Comparison of ENCODE assay signal across 8 cellular contexts in the genomic region with DNA sequence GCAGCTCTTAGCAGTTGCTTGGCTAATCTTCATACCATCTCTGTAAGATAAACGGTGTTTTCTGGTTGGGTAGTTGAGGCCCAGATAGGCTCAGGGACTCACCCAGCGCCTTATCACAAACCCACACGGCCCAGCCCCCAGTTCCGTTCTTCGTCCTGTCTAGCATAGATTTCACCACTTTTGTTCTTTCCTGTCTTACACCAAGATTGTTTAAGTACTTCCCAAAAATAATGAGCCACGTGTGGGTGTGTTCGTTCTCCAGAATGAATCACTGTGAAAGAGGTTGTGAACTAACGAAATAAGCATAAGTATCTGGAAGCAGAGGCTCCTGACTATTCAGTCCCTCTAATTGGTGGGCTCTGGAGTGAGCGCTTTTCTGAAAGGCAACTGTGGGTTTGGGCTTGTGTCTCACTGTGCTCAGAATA. TPM values are rescaled to one million over a fixed set of nuclear protein-coding genes. Genes with fewer than 3 reads are reported as not detected.
A peak's percentile ranks its signal among the peaks of the same experiment; 100 is the strongest.
DNase-seq lines count a peak whose midpoint lies in the region; ATAC-seq and TF ChIP-seq lines count a peak whose summit lies in the region.

No MANE protein-coding gene starts in this region.

- H4K20me1 ChIP-seq in GM23248 (ENCODE audit: insufficient read depth): no peaks in the 10 kb centered on the region; the same call in 1 of the 2 replicates

- H3K27me3 ChIP-seq in GM23248 (replicated peaks; ENCODE audit: insufficient read depth): no peaks in the 10 kb centered on the region
- H3K27me3 ChIP-seq in vagina: no peaks in the 10 kb centered on the region

- TF ChIP-seq POLR2A in vagina (IDR thresholded peaks at IDR 0.05): no peak

- H3K79me2 ChIP-seq in GM23248 (ENCODE audit: insufficient read depth): peaks cover 73% of the 10 kb centered on the region

- intact Hi-C loops in vagina (cut with DNase I): no loop called here

- H3K9ac ChIP-seq in GM23248: peak overlapping the region; percentile 71

- TF ChIP-seq CTCF in omental fat pad (IDR thresholded peaks at IDR 0.05) (no peak), vagina (IDR thresholded peaks at IDR 0.05) (no peak)

- DNase-seq in GM23248: peak; percentile 88
- DNase-seq in activated CD4-positive, alpha-beta T cell treated with anti-CD3 and anti-CD28 coated beads, Interleukin-2, amount 50 U/mL, for 1 hour: peak; percentile 38
- DNase-seq in omental fat pad (ENCODE audit: low spot score): no peak
- no peak for DNase-seq in vagina (ENCODE audit: extremely low spot score in 2 of 2)
- DNase-seq in NCI-H526 treated with DMSO at 0.1 percent for 48 hours (lab: John Stamatoyannopoulos, UW): no peak

- 14 to 17% methylated on average over 9 of the region's 9 CpGs for WGBS in GM23248 (ENCODE audit: low coverage in 1 of 2, low lambda C conversion rate in 2 of 2, missing lambda C conversion rate in 2 of 2), 2 experiments

- H3K4me2 ChIP-seq in GM23248 (ENCODE audit: unreplicated experiment): peak overlapping the region; percentile 85

- H3K4me3 ChIP-seq in GM23248: peak overlapping the region; percentile 52
- H3K4me3 ChIP-seq in vagina: no peak overlapping the region

- H3K9me3 ChIP-seq in GM23248 (ENCODE audit: low read depth): no peaks in the 10 kb centered on the region
- H3K9me3 ChIP-seq in vagina: no peaks in the 10 kb centered on the region

- H3K27ac ChIP-seq in GM23248 (peak overlapping the region; percentile 87), vagina (peak overlapping the region; percentile 40)

- ATAC-seq in esophagus mucosa: peak; percentile 59
- peak; percentile 88 for ATAC-seq in omental fat pad (ENCODE audit: low FRiP score)
- no peak for ATAC-seq in GM21423 (IDR thresholded peaks at IDR 0.05; ENCODE audit: unreplicated experiment)
- ATAC-seq in SK-N-SH treated with all-trans-retinoic acid at 6 μM for 48 hours: no peak

- H3F3A ChIP-seq in GM23248 (ENCODE audit: insufficient read depth): peaks cover 68% of the 10 kb centered on the region

- H3K4me1 ChIP-seq in GM23248 (ENCODE audit: insufficient read depth) (peaks cover 72% of the 10 kb centered on the region), vagina (peaks cover 56% of the 10 kb centered on the region)

- no peaks in the 10 kb centered on the region for H3K9me2 ChIP-seq in GM23248 (ENCODE audit: insufficient read depth)

- no peak overlapping the region for H2AFZ ChIP-seq in GM23248

- no peaks in the 10 kb centered on the region for H3K36me3 ChIP-seq in GM23248 (ENCODE audit: low read depth)
- H3K36me3 ChIP-seq in vagina: peaks cover 0 to 14% of the 10 kb centered on the region in 2 donors

- in situ Hi-C loops in GM23248 (cut with MboI): no loop called here

TF ChIP-seq in SK-N-SH treated with all-trans-retinoic acid at 6 μM for 48 hours, 23 proteins besides CTCF, POLR2A, EP300 and RAD21:
- TF ChIP-seq, protein P1, sequence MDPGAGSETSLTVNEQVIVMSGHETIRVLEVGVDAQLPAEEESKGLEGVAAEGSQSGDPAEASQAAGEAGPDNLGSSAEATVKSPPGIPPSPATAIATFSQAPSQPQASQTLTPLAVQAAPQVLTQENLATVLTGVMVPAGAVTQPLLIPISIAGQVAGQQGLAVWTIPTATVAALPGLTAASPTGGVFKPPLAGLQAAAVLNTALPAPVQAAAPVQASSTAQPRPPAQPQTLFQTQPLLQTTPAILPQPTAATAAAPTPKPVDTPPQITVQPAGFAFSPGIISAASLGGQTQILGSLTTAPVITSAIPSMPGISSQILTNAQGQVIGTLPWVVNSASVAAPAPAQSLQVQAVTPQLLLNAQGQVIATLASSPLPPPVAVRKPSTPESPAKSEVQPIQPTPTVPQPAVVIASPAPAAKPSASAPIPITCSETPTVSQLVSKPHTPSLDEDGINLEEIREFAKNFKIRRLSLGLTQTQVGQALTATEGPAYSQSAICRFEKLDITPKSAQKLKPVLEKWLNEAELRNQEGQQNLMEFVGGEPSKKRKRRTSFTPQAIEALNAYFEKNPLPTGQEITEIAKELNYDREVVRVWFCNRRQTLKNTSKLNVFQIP (CRISPR knock-in tag; IDR thresholded peaks at IDR 0.05; ENCODE audit: borderline replicate concordance, low read depth): no peak
- no peak for TF ChIP-seq ZFP3 (CRISPR knock-in tag; IDR thresholded peaks at IDR 0.05)
- TF ChIP-seq TOX (CRISPR knock-in tag; IDR thresholded peaks at IDR 0.05; ENCODE audit: borderline replicate concordance): no peak
- no peak for TF ChIP-seq GLIS3 (CRISPR knock-in tag; IDR thresholded peaks at IDR 0.05)
- TF ChIP-seq BACH2 (CRISPR knock-in tag; IDR thresholded peaks at IDR 0.05; ENCODE audit: borderline replicate concordance): no peak
- no peak for TF ChIP-seq CSDC2 (CRISPR knock-in tag; IDR thresholded peaks at IDR 0.05)
- TF ChIP-seq RARB (CRISPR knock-in tag; IDR thresholded peaks at IDR 0.05): no peak
- TF ChIP-seq ZFP30 (CRISPR knock-in tag; IDR thresholded peaks at IDR 0.05): no peak
- TF ChIP-seq ISL1 (CRISPR knock-in tag; IDR thresholded peaks at IDR 0.05): no peak
- TF ChIP-seq ZNF70 (CRISPR knock-in tag; IDR thresholded peaks at IDR 0.05): no peak
- TF ChIP-seq, protein P2, sequence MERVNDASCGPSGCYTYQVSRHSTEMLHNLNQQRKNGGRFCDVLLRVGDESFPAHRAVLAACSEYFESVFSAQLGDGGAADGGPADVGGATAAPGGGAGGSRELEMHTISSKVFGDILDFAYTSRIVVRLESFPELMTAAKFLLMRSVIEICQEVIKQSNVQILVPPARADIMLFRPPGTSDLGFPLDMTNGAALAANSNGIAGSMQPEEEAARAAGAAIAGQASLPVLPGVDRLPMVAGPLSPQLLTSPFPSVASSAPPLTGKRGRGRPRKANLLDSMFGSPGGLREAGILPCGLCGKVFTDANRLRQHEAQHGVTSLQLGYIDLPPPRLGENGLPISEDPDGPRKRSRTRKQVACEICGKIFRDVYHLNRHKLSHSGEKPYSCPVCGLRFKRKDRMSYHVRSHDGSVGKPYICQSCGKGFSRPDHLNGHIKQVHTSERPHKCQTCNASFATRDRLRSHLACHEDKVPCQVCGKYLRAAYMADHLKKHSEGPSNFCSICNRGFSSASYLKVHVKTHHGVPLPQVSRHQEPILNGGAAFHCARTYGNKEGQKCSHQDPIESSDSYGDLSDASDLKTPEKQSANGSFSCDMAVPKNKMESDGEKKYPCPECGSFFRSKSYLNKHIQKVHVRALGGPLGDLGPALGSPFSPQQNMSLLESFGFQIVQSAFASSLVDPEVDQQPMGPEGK (CRISPR knock-in tag; IDR thresholded peaks at IDR 0.05; ENCODE audit: borderline replicate concordance): no peak
- TF ChIP-seq PPARA (CRISPR knock-in tag; IDR thresholded peaks at IDR 0.05; ENCODE audit: borderline replicate concordance): no peak
- TF ChIP-seq ZNF8 (CRISPR knock-in tag; IDR thresholded peaks at IDR 0.05): no peak
- no peak for TF ChIP-seq ARNTL (CRISPR knock-in tag; IDR thresholded peaks at IDR 0.05; ENCODE audit: borderline replicate concordance, low read depth)
- TF ChIP-seq, protein P3, sequence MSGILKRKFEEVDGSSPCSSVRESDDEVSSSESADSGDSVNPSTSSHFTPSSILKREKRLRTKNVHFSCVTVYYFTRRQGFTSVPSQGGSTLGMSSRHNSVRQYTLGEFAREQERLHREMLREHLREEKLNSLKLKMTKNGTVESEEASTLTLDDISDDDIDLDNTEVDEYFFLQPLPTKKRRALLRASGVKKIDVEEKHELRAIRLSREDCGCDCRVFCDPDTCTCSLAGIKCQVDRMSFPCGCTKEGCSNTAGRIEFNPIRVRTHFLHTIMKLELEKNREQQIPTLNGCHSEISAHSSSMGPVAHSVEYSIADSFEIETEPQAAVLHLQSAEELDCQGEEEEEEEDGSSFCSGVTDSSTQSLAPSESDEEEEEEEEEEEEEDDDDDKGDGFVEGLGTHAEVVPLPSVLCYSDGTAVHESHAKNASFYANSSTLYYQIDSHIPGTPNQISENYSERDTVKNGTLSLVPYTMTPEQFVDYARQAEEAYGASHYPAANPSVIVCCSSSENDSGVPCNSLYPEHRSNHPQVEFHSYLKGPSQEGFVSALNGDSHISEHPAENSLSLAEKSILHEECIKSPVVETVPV (CRISPR knock-in tag; IDR thresholded peaks at IDR 0.05): no peak

RNA-seq across cellular contexts. Expression of a gene that starts 21.4 kb away (rescaled TPM):
- 16.4 and 17.0 TPM in 2 replicates for total RNA-seq in GM23248 (2014; rRNA removed; shearing (Covaris generic))
- 2.8 and 3.1 TPM in 2 replicates for polyA plus RNA-seq in GM23248 (2016; fragmentation: Nextera tagmentation; extraction: Ambion mirVana)
- 19.2 TPM for total RNA-seq in esophagus mucosa
- 10 to 100 TPM; 15.9 to 42.2 (median 20.5) TPM for total RNA-seq in omental fat pad
- 23.6 TPM for total RNA-seq in vagina

RNA-seq across cellular contexts. Expression of a gene that starts 33.9 kb away (rescaled TPM):
- 2.2 and 5.9 TPM in 2 replicates for total RNA-seq in GM23248 (2014; rRNA removed; shearing (Covaris generic))
- polyA plus RNA-seq in GM23248 (2016; fragmentation: Nextera tagmentation; extraction: Ambion mirVana): not detected in 2 replicates
- total RNA-seq in esophagus mucosa (3.9 TPM), omental fat pad (10 to 100 TPM; 19.0 to 67.9 (median 29.5) TPM), vagina (47.1 TPM)

Comparison
In these comparisons a context has a peak if more than half of its experiments do, and no peak if none do; other contexts are left out.
1. DNase-seq: peak in GM23248 (single experiment) and activated CD4-positive, alpha-beta T cell treated with anti-CD3 and anti-CD28 coated beads, Interleukin-2, amount 50 U/mL, for 1 hour (single experiment); none in omental fat pad (single experiment), vagina (0 of 2) and NCI-H526 treated with DMSO at 0.1 percent for 48 hours (single experiment).
2. ATAC-seq: peak in esophagus mucosa (single experiment) and omental fat pad (single experiment); none in GM21423 (single experiment) and SK-N-SH treated with all-trans-retinoic acid at 6 μM for 48 hours (single experiment).